Comparison of ENCODE assay signal across 14 cellular contexts in the genomic region with DNA sequence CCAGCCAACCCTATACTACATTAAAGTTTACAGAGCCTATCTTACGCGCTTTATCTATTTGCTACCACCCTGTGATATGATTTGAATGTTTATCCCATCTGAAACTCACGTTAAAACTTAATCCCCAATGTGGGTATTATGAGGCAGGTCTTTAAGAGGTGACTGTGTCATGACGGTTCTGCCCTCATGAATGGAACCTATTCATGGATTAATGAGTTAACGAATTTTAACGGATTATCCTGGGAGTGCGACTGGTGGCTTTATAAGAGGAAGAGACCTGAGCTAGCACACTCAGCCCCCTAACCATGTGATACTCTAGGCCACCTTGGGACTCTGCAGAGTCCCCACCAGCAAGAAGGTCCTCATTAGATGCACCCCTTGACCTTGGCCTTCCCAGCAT. TPM values are rescaled to one million over a fixed set of nuclear protein-coding genes. Genes with fewer than 3 reads are reported as not detected.
A peak's percentile ranks its signal among the peaks of the same experiment; 100 is the strongest.
DNase-seq lines count a peak whose midpoint lies in the region; ATAC-seq and TF ChIP-seq lines count a peak whose summit lies in the region.
"Had no signal": no experiment of that assay in that cellular context is flagged by ENCODE, and none has a peak within 500 bp of the region (broad histone marks: within the 10 kb centered on the region; RNA-seq: fewer than 3 reads in every experiment).

No MANE protein-coding gene starts in this region.

- no peak for DNase-seq in activated naive CD8-positive, alpha-beta T cell treated with anti-CD3 and anti-CD28 coated beads, Interleukin-2, amount 50 U/mL, for 24 hours
- DNase-seq in RPMI7951 (ENCODE audit: low read depth) (peak; percentile 12), dorsolateral prefrontal cortex (no peak), mucosa of gallbladder (ENCODE audit: low spot score) (no peak), A172 (ENCODE audit: low spot score) (no peak)
- no peak for DNase-seq in effector memory CD8-positive, alpha-beta T cell
- no peak for DNase-seq in stimulated activated CD4-positive, alpha-beta T cell treated with anti-CD3 and anti-CD28 coated beads, Interleukin-1b, Interleukin-23, amount 100 ng/mL, for 48 hours
- DNase-seq: activated gamma-delta T cell treated with Interleukin-2 at 50 U/mL for 16 hours, body of pancreas, dermis blood vessel endothelial cell, H9, NCI-H1694, NCI-H446 treated with DMSO at 0.1 percent for 48 hours had no signal

- H3K4me1 Mint-ChIP-seq in activated naive CD8-positive, alpha-beta T cell (ENCODE audit: low read depth) = peaks cover 66% of the 10 kb centered on the region
- peaks cover 74% of the 10 kb centered on the region for H3K4me1 Mint-ChIP-seq in activated naive CD8-positive, alpha-beta T cell treated with anti-CD3 and anti-CD28 coated beads, Interleukin-2, amount 50 U/mL, for 24 hours
- H3K4me1 Mint-ChIP-seq in effector memory CD8-positive, alpha-beta T cell (ENCODE audit: low read depth in 2 of 2) = peaks cover 51 to 54% of the 10 kb centered on the region in 2 donors

- no peaks in the 10 kb centered on the region for H3K27me3 ChIP-seq in dorsolateral prefrontal cortex
- H3K27me3 ChIP-seq: body of pancreas had no signal

- peak overlapping the region in 18 of 59 donors; percentile 34 to 87 (median 64) for H3K27ac ChIP-seq in dorsolateral prefrontal cortex
- H3K27ac ChIP-seq: body of pancreas had no signal

- H3K27ac Mint-ChIP-seq in activated naive CD8-positive, alpha-beta T cell = peak overlapping the region; percentile 46
- no peak overlapping the region for H3K27ac Mint-ChIP-seq in activated naive CD8-positive, alpha-beta T cell treated with anti-CD3 and anti-CD28 coated beads, Interleukin-2, amount 50 U/mL, for 24 hours
- peak overlapping the region; percentile 58 to 91 for H3K27ac Mint-ChIP-seq in effector memory CD8-positive, alpha-beta T cell
- H3K27ac Mint-ChIP-seq: H9 had no signal

- no peak overlapping the region for H3K4me3 ChIP-seq in dorsolateral prefrontal cortex
- H3K4me3 ChIP-seq: body of pancreas had no signal

- no peak for TF ChIP-seq CTCF in dorsolateral prefrontal cortex (IDR thresholded peaks at IDR 0.05 in 54 of 56, conservative IDR thresholded peaks at IDR 0.05 in 2 of 56; ENCODE audit: low read depth in 1 of 56, partially characterized antibody in 56 of 56)

- H3K27me3 Mint-ChIP-seq in activated naive CD8-positive, alpha-beta T cell = no peaks in the 10 kb centered on the region
- H3K27me3 Mint-ChIP-seq in activated naive CD8-positive, alpha-beta T cell treated with anti-CD3 and anti-CD28 coated beads, Interleukin-2, amount 50 U/mL, for 24 hours = no peaks in the 10 kb centered on the region
- no peaks in the 10 kb centered on the region for H3K27me3 Mint-ChIP-seq in effector memory CD8-positive, alpha-beta T cell

- H3K36me3 Mint-ChIP-seq in activated naive CD8-positive, alpha-beta T cell = no peaks in the 10 kb centered on the region
- H3K36me3 Mint-ChIP-seq in activated naive CD8-positive, alpha-beta T cell treated with anti-CD3 and anti-CD28 coated beads, Interleukin-2, amount 50 U/mL, for 24 hours (ENCODE audit: low read depth) = no peaks in the 10 kb centered on the region
- peaks cover 15% of the 10 kb centered on the region for H3K36me3 Mint-ChIP-seq in effector memory CD8-positive, alpha-beta T cell (ENCODE audit: insufficient read depth)

- intact Hi-C loops in dorsolateral prefrontal cortex (cut with DNase I) = loop anchor here in 1 of 2 donors (5.0 kb wide), 2 partner anchors 36 to 51 kb away; a partner anchor contains a TSS

- H3K4me3 Mint-ChIP-seq in activated naive CD8-positive, alpha-beta T cell = no peak overlapping the region
- no peak overlapping the region for H3K4me3 Mint-ChIP-seq in activated naive CD8-positive, alpha-beta T cell treated with anti-CD3 and anti-CD28 coated beads, Interleukin-2, amount 50 U/mL, for 24 hours
- H3K4me3 Mint-ChIP-seq in effector memory CD8-positive, alpha-beta T cell = peak overlapping the region; percentile 21 to 74
- H3K4me3 Mint-ChIP-seq: H9 had no signal

- H3K9me3 Mint-ChIP-seq in activated naive CD8-positive, alpha-beta T cell (ENCODE audit: low read depth) = no peaks in the 10 kb centered on the region
- no peaks in the 10 kb centered on the region for H3K9me3 Mint-ChIP-seq in activated naive CD8-positive, alpha-beta T cell treated with anti-CD3 and anti-CD28 coated beads, Interleukin-2, amount 50 U/mL, for 24 hours
- H3K9me3 Mint-ChIP-seq in effector memory CD8-positive, alpha-beta T cell = no peaks in the 10 kb centered on the region
- H3K9me3 Mint-ChIP-seq: H9 had no signal

- ATAC-seq in activated naive CD8-positive, alpha-beta T cell treated with anti-CD3 and anti-CD28 coated beads, Interleukin-2, amount 50 U/mL, for 24 hours = no peak
- no peak for ATAC-seq in effector memory CD8-positive, alpha-beta T cell (replicated peaks)
- ATAC-seq: body of pancreas had no signal

RNA-seq across cellular contexts. Expression of a gene that starts 37.8 kb away (rescaled TPM):
- total RNA-seq in RPMI7951 (2014; rRNA removed; shearing (Covaris generic)) = 27.8 and 34.0 TPM in 2 replicates
- total RNA-seq in dorsolateral prefrontal cortex (100 to 1,000 TPM; 135 to 282 (median 233) TPM), mucosa of gallbladder (45.0 TPM)
- 64.5 and 65.4 TPM in 2 replicates for total RNA-seq in A172 (2014; rRNA removed; shearing (Covaris generic))

Comparison
In these comparisons a context has a peak if more than half of its experiments do, and no peak if none do; other contexts are left out.
1. H3K4me3 Mint-ChIP-seq: peak in effector memory CD8-positive, alpha-beta T cell (2 of 2); none in activated naive CD8-positive, alpha-beta T cell (single experiment) and activated naive CD8-positive, alpha-beta T cell treated with anti-CD3 and anti-CD28 coated beads, Interleukin-2, amount 50 U/mL, for 24 hours (single experiment).